In genomic region chr9:3787628-3788027, GRCh38 we compare ENCODE assay signal across 9 cellular contexts.
"Had no signal": no experiment of that assay in that cellular context is flagged by ENCODE, and none has a peak within 500 bp of the region (broad histone marks: within the 10 kb centered on the region; RNA-seq: fewer than 3 reads in every experiment).

No MANE protein-coding gene starts in this region.

- H3K4me3 Mint-ChIP-seq: IgD-negative memory B cell had no signal

- H3K4me2 ChIP-seq: KMS-11 had no signal

- H3K27ac ChIP-seq: HL-60, KMS-11 had no signal

- H3K4me1 Mint-ChIP-seq: IgD-negative memory B cell had no signal

- ATAC-seq: HepG2, K562 had no signal

- FAIRE-seq: HepG2, HTR-8/SVneo, K562 had no signal

- DNase-seq: IMR-90, KBM-7, KG1 had no signal

- H3K9ac ChIP-seq: KMS-11 had no signal

- H3K27ac Mint-ChIP-seq: IgD-negative memory B cell had no signal

- H3K36me3 Mint-ChIP-seq: IgD-negative memory B cell had no signal

- H3K4me3 ChIP-seq: K562 had no signal
